In genomic region chr10:74967850-74968620, GRCh38 we compare ENCODE assay signal across 8 cellular contexts.
DNase-seq lines count a peak whose midpoint lies in the region; ATAC-seq and TF ChIP-seq lines count a peak whose summit lies in the region.

No MANE protein-coding gene starts in this region.

- H3K4me1 Mint-ChIP-seq in activated T-helper 17 cell treated with anti-CD3 and anti-CD28 coated beads, Interleukin-2, amount 50 U/mL, for 72 hours: peaks cover 31% of the 10 kb centered on the region
- H3K4me1 Mint-ChIP-seq in nephron: peaks cover 50% of the 10 kb centered on the region

- H3K27me3 Mint-ChIP-seq in activated T-helper 17 cell treated with anti-CD3 and anti-CD28 coated beads, Interleukin-2, amount 50 U/mL, for 72 hours: no peaks in the 10 kb centered on the region
- H3K27me3 Mint-ChIP-seq in nephron (ENCODE audit: low read depth): no peaks in the 10 kb centered on the region

- H3K4me3 Mint-ChIP-seq in activated T-helper 17 cell treated with anti-CD3 and anti-CD28 coated beads, Interleukin-2, amount 50 U/mL, for 72 hours: peak overlapping the region; percentile 46
- H3K4me3 Mint-ChIP-seq in nephron: peak overlapping the region in 1 of 3 experiments; percentile 5

- no peak for ATAC-seq in activated T-helper 17 cell treated with anti-CD3 and anti-CD28 coated beads, Interleukin-2, amount 50 U/mL, for 72 hours (replicated peaks)
- ATAC-seq in GM21381 (IDR thresholded peaks at IDR 0.05; ENCODE audit: unreplicated experiment): no peak
- no peak for ATAC-seq in HG03175 (IDR thresholded peaks at IDR 0.05; ENCODE audit: unreplicated experiment)

- no peaks in the 10 kb centered on the region for H3K36me3 Mint-ChIP-seq in activated T-helper 17 cell treated with anti-CD3 and anti-CD28 coated beads, Interleukin-2, amount 50 U/mL, for 72 hours (ENCODE audit: low read depth)
- H3K36me3 Mint-ChIP-seq in nephron (ENCODE audit: low read depth): peaks cover 28% of the 10 kb centered on the region

- H3K27ac Mint-ChIP-seq in activated T-helper 17 cell treated with anti-CD3 and anti-CD28 coated beads, Interleukin-2, amount 50 U/mL, for 72 hours: peak overlapping the region; percentile 76
- peak overlapping the region; percentile 31 to 86 (median 70) for H3K27ac Mint-ChIP-seq in nephron

- peak; percentile 58 for DNase-seq in NCI-H2171 treated with DMSO at 0.1 percent for 48 hours (lab: John Stamatoyannopoulos, UW)
- no peak for DNase-seq in NCI-H2171 (lab: John Stamatoyannopoulos, UW)
- peak; percentile 68 for DNase-seq in NCI-H1436 treated with DMSO at 0.1 percent for 48 hours (lab: John Stamatoyannopoulos, UW)
- DNase-seq in middle frontal gyrus (ENCODE audit: extremely low spot score, low spot score): no peak

- TF ChIP-seq CTCF in nephron (IDR thresholded peaks at IDR 0.05; ENCODE audit: unreplicated experiment in 3 of 3): no peak

- H3K9me3 Mint-ChIP-seq in activated T-helper 17 cell treated with anti-CD3 and anti-CD28 coated beads, Interleukin-2, amount 50 U/mL, for 72 hours: no peaks in the 10 kb centered on the region
- no peaks in the 10 kb centered on the region for H3K9me3 Mint-ChIP-seq in nephron

Comparison
In these comparisons a context has a peak if more than half of its experiments do, and no peak if none do; other contexts are left out.
1. DNase-seq: peak in NCI-H2171 treated with DMSO at 0.1 percent for 48 hours (single experiment) and NCI-H1436 treated with DMSO at 0.1 percent for 48 hours (single experiment); none in NCI-H2171 (single experiment) and middle frontal gyrus (single experiment).